ENCODE assay signal across 20 cellular contexts in the genomic region with DNA sequence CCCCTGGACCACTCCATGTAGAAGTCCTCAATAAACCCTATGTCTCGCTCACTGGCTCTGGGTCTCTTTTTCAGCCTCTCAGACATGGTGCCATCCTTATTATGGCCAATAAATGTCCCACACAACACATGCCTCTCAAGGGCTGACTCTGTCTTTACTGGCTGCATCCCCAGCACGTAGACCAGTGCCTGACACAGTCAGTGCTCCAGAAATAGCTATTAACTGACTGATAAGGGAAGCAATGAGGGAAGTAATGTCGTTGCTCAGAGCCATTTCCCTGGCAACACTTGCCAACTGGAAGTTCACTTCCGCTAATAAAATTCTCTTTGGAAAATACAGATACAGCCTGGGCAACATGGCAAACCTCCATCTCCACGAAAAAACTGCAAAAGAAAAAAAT. TPM values are rescaled to one million over a fixed set of nuclear protein-coding genes. Genes with fewer than 3 reads are reported as not detected.
DNase-seq lines count a peak whose midpoint lies in the region; ATAC-seq and TF ChIP-seq lines count a peak whose summit lies in the region.
"Had no signal": no experiment of that assay in that cellular context is flagged by ENCODE, and none has a peak within 500 bp of the region (broad histone marks: within the 10 kb centered on the region; RNA-seq: fewer than 3 reads in every experiment).

No MANE protein-coding gene starts in this region.

- TF ChIP-seq POLR2A in heart left ventricle (IDR thresholded peaks at IDR 0.05), result no peak

- no peak overlapping the region for H3K4me3 ChIP-seq in heart left ventricle

- no peaks in the 10 kb centered on the region for H3K9me3 ChIP-seq in heart left ventricle

- no peaks in the 10 kb centered on the region for H3K27me3 ChIP-seq in heart left ventricle

- DNase-seq in Right ventricle myocardium superior (no peak), cardiac septum (ENCODE audit: low spot score) (no peak), heart left ventricle (peak in 2 of 5 donors; percentile 35 to 48), left lobe of liver (ENCODE audit: low spot score) (no peak), KBM-7 (no peak), NCI-H1417 treated with DMSO at 0.1 percent for 48 hours (lab: John Stamatoyannopoulos, UW) (no peak)
- DNase-seq: 8988T, EL, GF-D8, H7, Kasumi-1, NCI-H1417, NCI-H187, NCI-H446, NCI-H526 treated with DMSO at 0.1 percent for 48 hours, OCI-M1, SHP77 had no signal

- 34 to 40% (median 37%) methylated on average over 5 of the region's 5 CpGs for WGBS in heart left ventricle, 4 donors

- ATAC-seq in Right ventricle myocardium superior (ENCODE audit: poor library complexity) (peak; percentile 85), heart left ventricle (peak; percentile 73 to 95 (median 90)), left lobe of liver (peak; percentile 29), HG02938 (IDR thresholded peaks at IDR 0.05; ENCODE audit: unreplicated experiment) (no peak)

- H3K36me3 ChIP-seq in heart left ventricle, result no peaks in the 10 kb centered on the region

- in situ Hi-C loops in KBM-7 (cut with MboI; ENCODE audit: low pct_unique_long_range_greater_than_20kb, low sequenced_read_pairs), result no loop called here

- H3K27ac ChIP-seq in heart left ventricle, result peak overlapping the region in 1 of 12 donors; percentile 22
- H3K27ac ChIP-seq: C4-2B had no signal

- H3K4me1 ChIP-seq in heart left ventricle, result peaks cover 0 to 6% (median 0%) of the 10 kb centered on the region in 12 donors

- intact Hi-C loops in Right ventricle myocardium superior (cut with DNase I) (no loop called here), cardiac septum (cut with DNase I) (no loop called here), heart left ventricle (cut with DNase I) (loop anchor here in 1 of 10 donors (5.0 kb wide), 1 partner anchor 41 kb away; no protein-coding TSS in a partner anchor)

- no peak for TF ChIP-seq CTCF in heart left ventricle (IDR thresholded peaks at IDR 0.05)

RNA-seq across cellular contexts. Expression of gene APOH, which starts 19.1 kb away (rescaled TPM):
- total RNA-seq in Right ventricle myocardium superior (0.32 TPM), cardiac septum (not detected), heart left ventricle (under 1 TPM in 1 of 9 donors, not detected in 8; 0.30 TPM), left lobe of liver (3,947 TPM)
- under 1 TPM in 1 of 2 donors, not detected in 1; 0.15 TPM for polyA plus RNA-seq in heart left ventricle
- total RNA-seq: H7, MCF 10A had no signal

RNA-seq across cellular contexts. Expression of gene PRKCA, which starts 54.1 kb away (rescaled TPM):
- 5.4 TPM for total RNA-seq in Right ventricle myocardium superior
- total RNA-seq in cardiac septum, result 15.0 TPM
- 10 to 100 TPM in 6 of 9 donors, 1 to 10 TPM in 3; 4.8 to 26.8 (median 16.9) TPM for total RNA-seq in heart left ventricle
- polyA plus RNA-seq in heart left ventricle, result 1 to 10 TPM; 3.4 to 3.7 TPM
- total RNA-seq in left lobe of liver, result 21.2 TPM

RNA-seq across cellular contexts. Expression of gene CEP112, which starts 56.4 kb away (rescaled TPM):
- total RNA-seq in Right ventricle myocardium superior (20.7 TPM), cardiac septum (19.6 TPM), heart left ventricle (10 to 100 TPM in 8 of 9 donors, 1 to 10 TPM in 1; 9.8 to 28.3 (median 14.3) TPM), left lobe of liver (3.1 TPM)
- polyA plus RNA-seq in heart left ventricle, result 10 to 100 TPM in 1 of 2 donors, 1 to 10 TPM in 1; 5.5 to 16.1 TPM

Comparison
In these comparisons a context has a peak if more than half of its experiments do, and no peak if none do; other contexts are left out.
1. RNA of gene APOH, which starts 19.1 kb away (total RNA-seq): 3,947 TPM in left lobe of liver (single experiment); 0.32 TPM in Right ventricle myocardium superior (single experiment), not detected in cardiac septum (single experiment) and 0.30 TPM in heart left ventricle; every median in the first group is over 1,000 times any median in the second.